In genomic region chr2:67627456-67627855, GRCh38 we compare ENCODE assay signal across 15 cellular contexts.
DNase-seq lines count a peak whose midpoint lies in the region; TF ChIP-seq lines count a peak whose summit lies in the region.
"Had no signal": no experiment of that assay in that cellular context is flagged by ENCODE, and none has a peak within 500 bp of the region (broad histone marks: within the 10 kb centered on the region; RNA-seq: fewer than 3 reads in every experiment).

No MANE protein-coding gene starts in this region.

- H4K91ac ChIP-seq in mesenchymal stem cell (ENCODE audit: low read length): no peak overlapping the region

- H3K79me2 ChIP-seq in GM23248 (ENCODE audit: insufficient read depth): no peaks in the 10 kb centered on the region

- no peak for TF ChIP-seq CTCF in endothelial cell (IDR thresholded peaks at IDR 0.05; ENCODE audit: unreplicated experiment)

- H3K27ac ChIP-seq in GM23248: no peak overlapping the region
- no peak overlapping the region for H3K27ac ChIP-seq in mesenchymal stem cell (ENCODE audit: low read length, poor library complexity, severe bottlenecking)
- H3K27ac ChIP-seq: BLaER1 treated with 17β-estradiol and CSF1 and Interleukin-3, amounts not matched to agents 10 nM and 100 nM had no signal

- H3K18ac ChIP-seq in mesenchymal stem cell (ENCODE audit: low read depth in 1 of 2, low read length in 2 of 2): no peak overlapping the region

- no peak overlapping the region for H2BK120ac ChIP-seq in mesenchymal stem cell (ENCODE audit: low read depth, low read length)

- H3K27me3 ChIP-seq in GM23248 (replicated peaks; ENCODE audit: insufficient read depth) (no peaks in the 10 kb centered on the region), mesenchymal stem cell (ENCODE audit: control insufficient read depth in 1 of 2, insufficient read depth in 1 of 2, low read length in 2 of 2) (no peaks in the 10 kb centered on the region)
- H3K27me3 ChIP-seq: BLaER1 treated with 17β-estradiol and CSF1 and Interleukin-3, amounts not matched to agents 10 nM and 100 nM had no signal

- no peak overlapping the region for H3K9ac ChIP-seq in GM23248
- no peak overlapping the region for H3K9ac ChIP-seq in mesenchymal stem cell (ENCODE audit: low read length)
- H3K9ac ChIP-seq: BLaER1 treated with 17β-estradiol and CSF1 and Interleukin-3, amounts not matched to agents 10 nM and 100 nM had no signal

- H2AFZ ChIP-seq in GM23248 (no peak overlapping the region), mesenchymal stem cell (ENCODE audit: low read depth, low read length) (no peak overlapping the region)

- H3K4me2 ChIP-seq in GM23248 (ENCODE audit: unreplicated experiment) (no peak overlapping the region), mesenchymal stem cell (ENCODE audit: low read length, poor library complexity, severe bottlenecking) (no peak overlapping the region)
- H3K4me2 ChIP-seq: BLaER1 treated with 17β-estradiol and CSF1 and Interleukin-3, amounts not matched to agents 10 nM and 100 nM had no signal

- DNase-seq in GM23248 (peak; percentile 14), amniotic epithelial cell (ENCODE audit: low read depth) (peak; percentile 26), mesenchymal stem cell (peak; percentile 55), endothelial cell (ENCODE audit: low spot score) (no peak), RPMI8226 (no peak), SIG-M5 (lab: John Stamatoyannopoulos, UW) (no peak), medulla oblongata (ENCODE audit: extremely low spot score) (no peak)
- DNase-seq: 8988T; Calu3; CD8-positive, alpha-beta T cell; DMS79 treated with DMSO at 0.1 percent for 48 hours; GF-D8 had no signal

- peak overlapping the region in 1 of 2 experiments; percentile 63 for H2BK12ac ChIP-seq in mesenchymal stem cell (ENCODE audit: low read length in 2 of 2)

- no peaks in the 10 kb centered on the region for H3K36me3 Mint-ChIP-seq in endothelial cell (ENCODE audit: low read depth, unreplicated experiment)
- H3K36me3 Mint-ChIP-seq: CD8-positive, alpha-beta T cell had no signal

- peaks cover 30% of the 10 kb centered on the region for H3K4me1 Mint-ChIP-seq in endothelial cell (ENCODE audit: unreplicated experiment)
- H3K4me1 Mint-ChIP-seq: B cell had no signal

- H2BK5ac ChIP-seq in mesenchymal stem cell (ENCODE audit: low read depth, low read length, poor library complexity, severe bottlenecking): no peak overlapping the region

- H3K9me2 ChIP-seq in GM23248 (ENCODE audit: insufficient read depth): peaks cover 4% of the 10 kb centered on the region; the same call in 1 of the 2 replicates

- H3K27ac Mint-ChIP-seq in endothelial cell (ENCODE audit: unreplicated experiment): no peak overlapping the region
- H3K27ac Mint-ChIP-seq: B cell; CD8-positive, alpha-beta T cell had no signal

- H2BK15ac ChIP-seq in mesenchymal stem cell (ENCODE audit: low read depth, poor library complexity, severe bottlenecking): no peak overlapping the region

- H3K36me3 ChIP-seq in GM23248 (ENCODE audit: low read depth): no peaks in the 10 kb centered on the region
- H3K36me3 ChIP-seq in mesenchymal stem cell (ENCODE audit: control insufficient read depth in 1 of 2, insufficient read depth in 2 of 2, low read depth in 1 of 2, low read length in 2 of 2): no peaks in the 10 kb centered on the region
- H3K36me3 ChIP-seq: BLaER1 treated with 17β-estradiol and CSF1 and Interleukin-3, amounts not matched to agents 10 nM and 100 nM; HAP-1 had no signal

- H3K4me3 Mint-ChIP-seq in endothelial cell (ENCODE audit: unreplicated experiment): no peak overlapping the region
- H3K4me3 Mint-ChIP-seq: B cell; CD8-positive, alpha-beta T cell had no signal

- in situ Hi-C loops in GM23248 (cut with MboI): loop anchor here (25.0 kb wide), 2 partner anchors 410 to 1190 kb away; partner anchors contain the start of gene MEIS1

- H3K9me3 Mint-ChIP-seq in endothelial cell (ENCODE audit: unreplicated experiment): no peaks in the 10 kb centered on the region
- H3K9me3 Mint-ChIP-seq: CD8-positive, alpha-beta T cell had no signal

- no peak overlapping the region for H3K23ac ChIP-seq in mesenchymal stem cell (ENCODE audit: low read length in 2 of 2)

- no peaks in the 10 kb centered on the region for H3K79me1 ChIP-seq in mesenchymal stem cell (replicated peaks; ENCODE audit: low read length, poor library complexity, severe bottlenecking)

- no peaks in the 10 kb centered on the region for H3K27me3 Mint-ChIP-seq in endothelial cell (ENCODE audit: unreplicated experiment)

- peak overlapping the region in 1 of 2 experiments; percentile 17 for H3K4ac ChIP-seq in mesenchymal stem cell (ENCODE audit: low read depth in 1 of 2, low read length in 2 of 2)

- WGBS in GM23248 (ENCODE audit: low coverage in 1 of 2, low lambda C conversion rate in 2 of 2, missing lambda C conversion rate in 2 of 2), 2 experiments: 100% methylated on average over 1 of the region's 1 CpG
- 100% methylated on average over 1 of the region's 1 CpG for WGBS in mesenchymal stem cell

- H3K9me3 ChIP-seq in GM23248 (ENCODE audit: low read depth): no peaks in the 10 kb centered on the region
- H3K9me3 ChIP-seq in mesenchymal stem cell (ENCODE audit: control insufficient read depth, low read length): no peaks in the 10 kb centered on the region
- H3K9me3 ChIP-seq: BLaER1 treated with 17β-estradiol and CSF1 and Interleukin-3, amounts not matched to agents 10 nM and 100 nM; HAP-1 had no signal

- H3K4me1 ChIP-seq in GM23248 (ENCODE audit: insufficient read depth) (peaks cover 30% of the 10 kb centered on the region), mesenchymal stem cell (ENCODE audit: control insufficient read depth, insufficient read depth, low read depth, low read length) (no peaks in the 10 kb centered on the region)
- H3K4me1 ChIP-seq: HAP-1 had no signal

- peaks cover 28% of the 10 kb centered on the region for H3F3A ChIP-seq in GM23248 (ENCODE audit: insufficient read depth)

- H3K4me3 ChIP-seq in GM23248: no peak overlapping the region
- H3K4me3 ChIP-seq in mesenchymal stem cell (ENCODE audit: insufficient read depth in 1 of 2, low read depth in 1 of 2, low read length in 2 of 2): no peak overlapping the region
- H3K4me3 ChIP-seq: BLaER1 treated with 17β-estradiol and CSF1 and Interleukin-3, amounts not matched to agents 10 nM and 100 nM; HAP-1 had no signal

- H4K20me1 ChIP-seq in GM23248 (ENCODE audit: insufficient read depth): no peaks in the 10 kb centered on the region
- H4K20me1 ChIP-seq: BLaER1 treated with 17β-estradiol and CSF1 and Interleukin-3, amounts not matched to agents 10 nM and 100 nM had no signal

- H2AK5ac ChIP-seq in mesenchymal stem cell (ENCODE audit: low read length, severe bottlenecking): no peak overlapping the region

- H3K14ac ChIP-seq in mesenchymal stem cell (ENCODE audit: low read length in 2 of 2): no peak overlapping the region

- H4K8ac ChIP-seq in mesenchymal stem cell (ENCODE audit: low read length): no peak overlapping the region

Comparison
In these comparisons a context has a peak if more than half of its experiments do, and no peak if none do; other contexts are left out.
1. DNase-seq: peak in GM23248 (single experiment), amniotic epithelial cell (single experiment) and mesenchymal stem cell (single experiment); none in endothelial cell (single experiment), RPMI8226 (single experiment), SIG-M5 (single experiment) and medulla oblongata (single experiment).